34 cellular contexts compared by ENCODE assay signal in genomic region chr19:31841755-31842154, GRCh38.
"Had no signal": no experiment of that assay in that cellular context is flagged by ENCODE, and none has a peak within 500 bp of the region (broad histone marks: within the 10 kb centered on the region; RNA-seq: fewer than 3 reads in every experiment).

No MANE protein-coding gene starts in this region.

- H3K4me2 ChIP-seq: KMS-11 had no signal

- H3K27ac ChIP-seq: KMS-11 had no signal

- H3K4me3 ChIP-seq: MG63 had no signal

- H3K36me3 ChIP-seq: MG63 had no signal

- DNase-seq: Karpas-422, Kasumi-1, MG63, MM.1S, MV-4-11, NCI-H1048, NCI-H1092, NCI-H1105, NCI-H1105 treated with DMSO at 0.1 percent for 48 hours, NCI-H1417, NCI-H1417 treated with DMSO at 0.1 percent for 48 hours, NCI-H1436, NCI-H1436 treated with DMSO at 0.1 percent for 48 hours, NCI-H146, NCI-H1694, NCI-H1694 treated with DMSO at 0.1 percent for 48 hours, NCI-H187, NCI-H187 treated with DMSO at 0.1 percent for 48 hours, NCI-H1930, NCI-H2029, NCI-H2029 treated with DMSO at 0.1 percent for 48 hours, NCI-H2081, NCI-H2081 treated with DMSO at 0.1 percent for 48 hours, NCI-H2107, NCI-H2171, NCI-H2171 treated with DMSO at 0.1 percent for 48 hours, NCI-H2227 treated with DMSO at 0.1 percent for 48 hours, NCI-H226, NCI-H345, NCI-H446, NCI-H446 treated with DMSO at 0.1 percent for 48 hours, NCI-H510A, NCI-H510A treated with DMSO at 0.1 percent for 48 hours had no signal
